Comparison of ENCODE assay signal across 8 cellular contexts in the genomic region with DNA sequence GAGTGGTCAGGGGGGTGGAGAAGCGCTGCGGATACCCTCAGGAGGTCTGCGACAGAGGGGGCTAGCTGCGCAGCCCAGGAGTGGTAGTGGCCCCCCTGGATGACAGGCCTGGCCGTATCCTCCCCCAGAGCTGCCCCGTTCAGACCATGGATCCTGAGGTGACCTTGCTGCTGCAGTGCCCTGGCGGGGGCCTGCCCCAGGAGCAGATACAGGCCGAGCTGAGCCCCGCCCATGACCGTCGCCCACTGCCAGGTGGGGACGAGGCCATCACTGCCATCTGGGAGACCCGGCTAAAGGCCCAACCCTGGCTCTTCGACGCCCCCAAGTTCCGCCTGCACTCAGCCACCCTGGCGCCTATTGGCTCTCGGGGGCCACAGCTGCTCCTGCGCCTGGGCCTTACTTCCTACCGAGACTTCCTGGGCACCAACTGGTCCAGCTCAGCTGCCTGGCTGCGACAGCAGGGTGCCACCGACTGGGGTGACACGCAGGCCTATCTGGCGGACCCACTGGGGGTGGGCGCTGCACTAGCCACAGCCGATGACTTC. TPM values are rescaled to one million over a fixed set of nuclear protein-coding genes. Genes with fewer than 3 reads are reported as not detected.
DNase-seq lines count a peak whose midpoint lies in the region; ATAC-seq and TF ChIP-seq lines count a peak whose summit lies in the region.

No MANE protein-coding gene starts in this region.

- H3K27ac ChIP-seq in OCI-LY1 (ENCODE audit: low read depth, low read length, poor library complexity, severe bottlenecking) = peak overlapping the region; percentile 74

- no peaks in the 10 kb centered on the region for H3K9me3 ChIP-seq in OCI-LY1 (ENCODE audit: low read length)

- peak; percentile 30 for ATAC-seq in HG02885 (IDR thresholded peaks at IDR 0.05; ENCODE audit: poor library complexity, unreplicated experiment)
- peak; percentile 42 for ATAC-seq in Right ventricle myocardium inferior
- ATAC-seq in HG02852 (IDR thresholded peaks at IDR 0.05; ENCODE audit: unreplicated experiment) = no peak

- H3K27me3 Mint-ChIP-seq in progenitor cell of endocrine pancreas = no peaks in the 10 kb centered on the region

- TF ChIP-seq CTCF in OCI-LY1 (IDR thresholded peaks at IDR 0.05; ENCODE audit: low read length) (no peak), progenitor cell of endocrine pancreas (IDR thresholded peaks at IDR 0.05; ENCODE audit: unreplicated experiment) (no peak)

- peak overlapping the region; percentile 87 for H3K4me3 Mint-ChIP-seq in progenitor cell of endocrine pancreas (ENCODE audit: low read depth)

- H3K27me3 ChIP-seq in OCI-LY1 (ENCODE audit: insufficient read depth, low read length) = no peaks in the 10 kb centered on the region

- H4K20me1 ChIP-seq in OCI-LY1 (ENCODE audit: insufficient read depth, low read length) = no peaks in the 10 kb centered on the region

- intact Hi-C loops in Right ventricle myocardium inferior (cut with DNase I) = loop anchor here (1.0 kb wide), 1 partner anchor 41 kb away; no protein-coding TSS in a partner anchor

- peaks cover 21% of the 10 kb centered on the region; the same call in 1 of the 2 replicates for H3K36me3 ChIP-seq in OCI-LY1 (ENCODE audit: insufficient read depth, low read length)

- H2AFZ ChIP-seq in OCI-LY1 (ENCODE audit: low read length) = no peak overlapping the region

- H3K9ac ChIP-seq in OCI-LY1 (ENCODE audit: low read length) = peak overlapping the region; percentile 99

- peak overlapping the region; percentile 90 for H3K4me3 ChIP-seq in OCI-LY1 (ENCODE audit: low read depth, low read length, poor library complexity, severe bottlenecking)

- H3K36me3 Mint-ChIP-seq in progenitor cell of endocrine pancreas (ENCODE audit: insufficient read depth) = no peaks in the 10 kb centered on the region

- H3F3A ChIP-seq in OCI-LY1 (ENCODE audit: insufficient read depth, low read length) = no peaks in the 10 kb centered on the region

- no peaks in the 10 kb centered on the region for H3K9me3 Mint-ChIP-seq in progenitor cell of endocrine pancreas (ENCODE audit: low read depth)

- peaks cover 16% of the 10 kb centered on the region for H3K4me1 Mint-ChIP-seq in progenitor cell of endocrine pancreas (ENCODE audit: low read depth)

- no peaks in the 10 kb centered on the region for H3K79me2 ChIP-seq in OCI-LY1 (ENCODE audit: insufficient read depth, low read length)

- H3K9me2 ChIP-seq in OCI-LY1 (ENCODE audit: low read depth, low read length) = no peaks in the 10 kb centered on the region

- peak overlapping the region; percentile 94 for H3K4me2 ChIP-seq in OCI-LY1 (ENCODE audit: low read length)

- no peak overlapping the region for H3K27ac Mint-ChIP-seq in progenitor cell of endocrine pancreas

- peaks cover 50% of the 10 kb centered on the region for H3K4me1 ChIP-seq in OCI-LY1 (ENCODE audit: insufficient read depth, low read length, severe bottlenecking)

- DNase-seq in EH (ENCODE audit: low read depth) (peak; percentile 26), activated gamma-delta T cell (lab: John Stamatoyannopoulos, UW) (peak; percentile 53), Right ventricle myocardium inferior (ENCODE audit: missing footprints) (peak; percentile 87), progenitor cell of endocrine pancreas (ENCODE audit: low spot score, unreplicated experiment) (no peak), kidney glomerular epithelial cell (lab: John Stamatoyannopoulos, UW) (no peak)

RNA-seq across cellular contexts. Expression of a gene that starts 0.5 kb away (rescaled TPM):
- total RNA-seq in Right ventricle myocardium inferior = 66.4 TPM
- 42.9 and 48.2 TPM in 2 replicates for total RNA-seq in progenitor cell of endocrine pancreas

RNA-seq across cellular contexts. Expression of a gene that starts 0.6 kb away (rescaled TPM):
- total RNA-seq in Right ventricle myocardium inferior (71.9 TPM), progenitor cell of endocrine pancreas (52.0 and 53.9 TPM in 2 replicates)

RNA-seq across cellular contexts. Expression of a gene that starts 3.8 kb away (rescaled TPM):
- total RNA-seq in Right ventricle myocardium inferior (53.5 TPM), progenitor cell of endocrine pancreas (35.4 and 39.1 TPM in 2 replicates)

RNA-seq across cellular contexts. Expression of a gene that starts 7.8 kb away (rescaled TPM):
- 272 TPM for total RNA-seq in Right ventricle myocardium inferior
- total RNA-seq in progenitor cell of endocrine pancreas = 66.1 and 68.2 TPM in 2 replicates

RNA-seq across cellular contexts. Expression of a gene that starts 14.3 kb away (rescaled TPM):
- total RNA-seq in Right ventricle myocardium inferior (50.6 TPM), progenitor cell of endocrine pancreas (48.5 and 57.7 TPM in 2 replicates)

Comparison
In these comparisons a context has a peak if more than half of its experiments do, and no peak if none do; other contexts are left out.
1. DNase-seq: peak in EH (single experiment), activated gamma-delta T cell (single experiment) and Right ventricle myocardium inferior (single experiment); none in progenitor cell of endocrine pancreas (single experiment) and kidney glomerular epithelial cell (single experiment).